1 cellular context compared by ENCODE assay signal in the genomic region with DNA sequence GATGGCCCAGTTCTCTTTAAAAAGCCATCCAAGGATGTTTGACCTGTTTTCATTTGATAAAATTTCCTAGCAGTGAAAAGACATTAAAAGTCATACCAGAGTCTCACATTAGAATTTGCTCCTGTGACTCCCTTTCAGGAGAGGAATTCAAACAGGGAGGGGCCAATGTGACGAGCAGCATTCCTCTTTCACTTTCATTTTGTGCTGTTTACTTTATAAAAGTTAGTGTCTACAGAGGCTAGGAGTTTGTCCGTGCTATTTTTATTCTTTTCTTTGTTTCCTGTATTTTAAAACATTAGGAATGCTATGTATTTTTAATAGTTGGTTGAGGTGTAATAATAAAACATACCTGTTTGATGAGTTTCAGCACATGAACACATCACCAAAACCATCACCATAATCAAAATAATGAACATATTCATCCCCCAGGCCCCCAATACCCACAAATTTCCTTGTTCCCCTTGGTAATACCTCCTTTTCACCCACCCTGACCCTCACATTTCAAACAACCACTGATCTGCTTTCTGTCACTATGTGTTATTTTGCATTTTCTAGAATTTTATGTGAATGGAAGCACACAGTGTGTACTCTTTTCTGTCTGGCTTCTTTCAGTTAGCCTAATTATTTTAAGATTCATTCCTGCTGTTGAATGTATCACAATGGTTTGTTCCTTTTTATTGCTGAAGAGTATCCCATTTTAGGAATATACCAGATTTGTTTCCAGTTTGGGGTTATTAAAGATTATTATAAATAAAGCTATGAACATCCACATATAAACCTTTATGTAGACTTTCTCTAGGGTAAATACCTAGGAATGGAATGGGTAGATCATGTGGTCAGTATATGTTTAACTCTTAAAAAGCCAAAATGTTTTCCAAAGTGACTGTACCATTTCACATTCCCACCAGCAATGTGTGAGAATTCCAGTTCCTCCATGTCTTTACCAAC.
TF ChIP-seq lines count a peak whose summit lies in the region.

No MANE protein-coding gene starts in this region.

TF ChIP-seq in K562, 482 proteins besides CTCF, POLR2A, EP300 and RAD21 (continued from another document and continues in another):
- TF ChIP-seq ARNT (IDR thresholded peaks at IDR 0.05) (peak in 1 of 2 experiments; percentile 37; a peak in 1 of 4 replicates), KAT7 (CRISPR knock-in tag; IDR thresholded peaks at IDR 0.05; ENCODE audit: borderline replicate concordance) (no peak), HDGF (IDR thresholded peaks at IDR 0.05) (peak; percentile 80), RAD51 (IDR thresholded peaks at IDR 0.05; ENCODE audit: borderline replicate concordance, low read depth) (no peak; the same call in 1 of the 2 replicates), ZNF77 (CRISPR knock-in tag; IDR thresholded peaks at IDR 0.05) (no peak), CSDE1 (IDR thresholded peaks at IDR 0.05) (no peak), GABPA (tag; conservative IDR thresholded peaks at IDR 0.05; ENCODE audit: low read depth) (no peak), NR2C1 (IDR thresholded peaks at IDR 0.05) (no peak), NR2C1 (tag; IDR thresholded peaks at IDR 0.05) (no peak), GTF2A2 (tag; IDR thresholded peaks at IDR 0.05) (no peak), TAF9B (IDR thresholded peaks at IDR 0.05; ENCODE audit: partially characterized antibody) (peak; percentile 3), MAFG (tag; conservative IDR thresholded peaks at IDR 0.05) (no peak), MBD2 (IDR thresholded peaks at IDR 0.05; ENCODE audit: borderline replicate concordance, low read depth) (no peak), BDP1 (IDR thresholded peaks at IDR 0.05; ENCODE audit: insufficient read depth, insufficient read length) (no peak), ZFP1 (CRISPR knock-in tag; IDR thresholded peaks at IDR 0.05) (0 out of 2 replicates have a peak, but pooled peaks have one; percentile 38), RCOR1 (IDR thresholded peaks at IDR 0.05; ENCODE audit: borderline replicate concordance in 1 of 2, low read depth in 2 of 2, low read length in 2 of 2) (no peak), BRF1 (IDR thresholded peaks at IDR 0.05; ENCODE audit: borderline replicate concordance, extremely low read depth, insufficient read length) (no peak), L3MBTL2 (IDR thresholded peaks at IDR 0.05) (no peak), ELK1 (CRISPR knock-in tag; IDR thresholded peaks at IDR 0.05) (no peak), BRD9 (IDR thresholded peaks at IDR 0.05; ENCODE audit: low read depth, partially characterized antibody) (no peak), ZNF444 (CRISPR knock-in tag; IDR thresholded peaks at IDR 0.05) (no peak), MED1 (CRISPR knock-in tag; IDR thresholded peaks at IDR 0.05; ENCODE audit: borderline replicate concordance) (no peak), ZNF143 (CRISPR knock-in tag; IDR thresholded peaks at IDR 0.05) (no peak), FOSL1 (tag; conservative IDR thresholded peaks at IDR 0.05) (no peak), SNRNP70 (optimal IDR thresholded peaks at IDR 0.05; ENCODE audit: low read depth, low read length) (no peak), ZKSCAN1 (IDR thresholded peaks at IDR 0.05; ENCODE audit: low read depth, low read length) (peak; percentile 85), ATF1 (CRISPR knock-in tag; IDR thresholded peaks at IDR 0.05) (no peak), ATF1 (tag; IDR thresholded peaks at IDR 0.05) (peak; percentile 57), PHB2 (IDR thresholded peaks at IDR 0.05; ENCODE audit: low read depth) (no peak), ZNF561 (CRISPR knock-in tag; conservative IDR thresholded peaks at IDR 0.05) (no peak), DNMT1 (IDR thresholded peaks at IDR 0.05) (no peak), PHTF2 (CRISPR knock-in tag; IDR thresholded peaks at IDR 0.05) (no peak), GTF2B (IDR thresholded peaks at IDR 0.05; ENCODE audit: extremely low read depth, insufficient read length) (no peak), MGA (IDR thresholded peaks at IDR 0.05) (no peak), YY1 (IDR thresholded peaks at IDR 0.05; ENCODE audit: borderline replicate concordance in 1 of 3, control insufficient read depth in 1 of 3, extremely low read depth in 1 of 3, insufficient read depth in 3 of 3, insufficient read length in 1 of 3, insufficient replicate concordance in 2 of 3, low read depth in 1 of 3, low read length in 2 of 3) (no peak)
- TF ChIP-seq, protein P1, sequence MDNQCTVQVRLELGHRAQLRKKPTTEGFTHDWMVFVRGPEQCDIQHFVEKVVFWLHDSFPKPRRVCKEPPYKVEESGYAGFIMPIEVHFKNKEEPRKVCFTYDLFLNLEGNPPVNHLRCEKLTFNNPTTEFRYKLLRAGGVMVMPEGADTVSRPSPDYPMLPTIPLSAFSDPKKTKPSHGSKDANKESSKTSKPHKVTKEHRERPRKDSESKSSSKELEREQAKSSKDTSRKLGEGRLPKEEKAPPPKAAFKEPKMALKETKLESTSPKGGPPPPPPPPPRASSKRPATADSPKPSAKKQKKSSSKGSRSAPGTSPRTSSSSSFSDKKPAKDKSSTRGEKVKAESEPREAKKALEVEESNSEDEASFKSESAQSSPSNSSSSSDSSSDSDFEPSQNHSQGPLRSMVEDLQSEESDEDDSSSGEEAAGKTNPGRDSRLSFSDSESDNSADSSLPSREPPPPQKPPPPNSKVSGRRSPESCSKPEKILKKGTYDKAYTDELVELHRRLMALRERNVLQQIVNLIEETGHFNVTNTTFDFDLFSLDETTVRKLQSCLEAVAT (IDR thresholded peaks at IDR 0.05), result no peak
- TF ChIP-seq, protein P2, sequence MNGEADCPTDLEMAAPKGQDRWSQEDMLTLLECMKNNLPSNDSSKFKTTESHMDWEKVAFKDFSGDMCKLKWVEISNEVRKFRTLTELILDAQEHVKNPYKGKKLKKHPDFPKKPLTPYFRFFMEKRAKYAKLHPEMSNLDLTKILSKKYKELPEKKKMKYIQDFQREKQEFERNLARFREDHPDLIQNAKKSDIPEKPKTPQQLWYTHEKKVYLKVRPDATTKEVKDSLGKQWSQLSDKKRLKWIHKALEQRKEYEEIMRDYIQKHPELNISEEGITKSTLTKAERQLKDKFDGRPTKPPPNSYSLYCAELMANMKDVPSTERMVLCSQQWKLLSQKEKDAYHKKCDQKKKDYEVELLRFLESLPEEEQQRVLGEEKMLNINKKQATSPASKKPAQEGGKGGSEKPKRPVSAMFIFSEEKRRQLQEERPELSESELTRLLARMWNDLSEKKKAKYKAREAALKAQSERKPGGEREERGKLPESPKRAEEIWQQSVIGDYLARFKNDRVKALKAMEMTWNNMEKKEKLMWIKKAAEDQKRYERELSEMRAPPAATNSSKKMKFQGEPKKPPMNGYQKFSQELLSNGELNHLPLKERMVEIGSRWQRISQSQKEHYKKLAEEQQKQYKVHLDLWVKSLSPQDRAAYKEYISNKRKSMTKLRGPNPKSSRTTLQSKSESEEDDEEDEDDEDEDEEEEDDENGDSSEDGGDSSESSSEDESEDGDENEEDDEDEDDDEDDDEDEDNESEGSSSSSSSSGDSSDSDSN (IDR thresholded peaks at IDR 0.05; ENCODE audit: borderline replicate concordance in 1 of 2, low read depth in 2 of 2, low read length in 2 of 2), result no peak
- TF ChIP-seq, protein P3, sequence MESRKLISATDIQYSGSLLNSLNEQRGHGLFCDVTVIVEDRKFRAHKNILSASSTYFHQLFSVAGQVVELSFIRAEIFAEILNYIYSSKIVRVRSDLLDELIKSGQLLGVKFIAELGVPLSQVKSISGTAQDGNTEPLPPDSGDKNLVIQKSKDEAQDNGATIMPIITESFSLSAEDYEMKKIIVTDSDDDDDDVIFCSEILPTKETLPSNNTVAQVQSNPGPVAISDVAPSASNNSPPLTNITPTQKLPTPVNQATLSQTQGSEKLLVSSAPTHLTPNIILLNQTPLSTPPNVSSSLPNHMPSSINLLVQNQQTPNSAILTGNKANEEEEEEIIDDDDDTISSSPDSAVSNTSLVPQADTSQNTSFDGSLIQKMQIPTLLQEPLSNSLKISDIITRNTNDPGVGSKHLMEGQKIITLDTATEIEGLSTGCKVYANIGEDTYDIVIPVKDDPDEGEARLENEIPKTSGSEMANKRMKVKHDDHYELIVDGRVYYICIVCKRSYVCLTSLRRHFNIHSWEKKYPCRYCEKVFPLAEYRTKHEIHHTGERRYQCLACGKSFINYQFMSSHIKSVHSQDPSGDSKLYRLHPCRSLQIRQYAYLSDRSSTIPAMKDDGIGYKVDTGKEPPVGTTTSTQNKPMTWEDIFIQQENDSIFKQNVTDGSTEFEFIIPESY (CRISPR knock-in tag; IDR thresholded peaks at IDR 0.05), result no peak
